In the genomic region with DNA sequence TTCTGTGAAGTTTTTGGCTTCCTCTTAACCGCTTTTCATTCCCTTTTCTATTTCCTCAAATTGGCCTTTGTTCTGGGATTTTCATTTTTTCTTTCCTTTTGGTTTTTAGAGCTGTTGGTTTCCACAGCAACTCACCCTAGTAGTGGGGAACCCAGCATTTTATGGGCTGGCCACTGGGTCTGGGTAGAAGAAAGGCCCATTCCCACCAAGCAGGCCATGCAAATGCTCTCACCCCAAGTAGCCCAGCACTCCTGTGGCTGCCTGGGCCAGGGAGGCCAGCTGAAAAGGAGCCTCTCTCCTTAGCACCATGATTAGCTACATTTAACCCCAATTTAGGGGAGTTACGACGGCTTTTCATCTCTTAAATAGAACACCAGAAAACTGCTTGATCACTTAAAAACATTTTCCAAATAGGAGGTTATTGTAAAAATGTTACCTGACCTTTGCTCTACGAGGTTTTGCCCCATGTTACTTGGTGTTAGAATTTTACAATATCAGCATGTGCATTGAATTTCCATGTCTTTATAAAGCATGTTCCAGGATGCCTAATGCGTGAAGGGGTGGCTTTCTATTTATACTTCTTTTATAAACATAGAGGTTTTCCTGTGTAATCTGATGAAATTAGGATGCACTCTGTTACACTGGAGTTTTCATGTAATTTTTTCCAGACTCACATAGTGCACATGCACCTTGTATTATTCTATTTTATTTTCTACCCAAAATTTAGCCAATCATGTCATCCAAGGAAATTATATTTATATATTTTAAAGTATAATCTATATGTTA, we compare ENCODE assay signal across 14 cellular contexts.
"Had no signal": no experiment of that assay in that cellular context is flagged by ENCODE, and none has a peak within 500 bp of the region (broad histone marks: within the 10 kb centered on the region; RNA-seq: fewer than 3 reads in every experiment).

No MANE protein-coding gene starts in this region.

- ATAC-seq: natural killer cell treated with Interleukin-12 subunit alpha and Interleukin-12 subunit beta and Interleukin-15 and Interleukin-18, amount 100 ng/mL, for 72 hours; stimulated activated naive CD8-positive, alpha-beta T cell treated with anti-CD3 and anti-CD28 coated beads, Interleukin-15, Interleukin-2, amounts not matched to agents 100 U/mL and 50 U/mL, for 24 hours had no signal

- H3K27ac Mint-ChIP-seq: natural killer cell treated with Interleukin-12 subunit alpha and Interleukin-12 subunit beta and Interleukin-15 and Interleukin-18, amount 100 ng/mL, for 72 hours had no signal

- DNase-seq: activated CD4-positive, alpha-beta T cell treated with anti-CD3 and anti-CD28 coated beads for 4 hours; activated CD8-positive, alpha-beta memory T cell treated with anti-CD3 and anti-CD28 coated beads for 24 hours; activated naive CD4-positive, alpha-beta T cell treated with Interleukin-2 at 50 U/mL for 16 hours; central memory CD4-positive, alpha-beta T cell; effector CD8-positive, alpha-beta T cell; stimulated activated CD4-positive, alpha-beta T cell treated with anti-CD3 and anti-CD28 coated beads, Interleukin-4, amount 100 ng/mL, for 1 hour; stimulated activated CD8-positive, alpha-beta memory T cell treated with anti-CD3 and anti-CD28 coated beads, Interleukin-4, amount 100 ng/mL, for 48 hours; stimulated activated naive CD8-positive, alpha-beta T cell treated with anti-CD3 and anti-CD28 coated beads, Interleukin-15, Interleukin-2, amounts not matched to agents 100 U/mL and 50 U/mL, for 24 hours; T-helper 1 cell; WERI-Rb-1 had no signal

- H3K36me3 Mint-ChIP-seq: natural killer cell treated with Interleukin-12 subunit alpha and Interleukin-12 subunit beta and Interleukin-15 and Interleukin-18, amount 100 ng/mL, for 72 hours had no signal

- H3K4me3 Mint-ChIP-seq: natural killer cell treated with Interleukin-12 subunit alpha and Interleukin-12 subunit beta and Interleukin-15 and Interleukin-18, amount 100 ng/mL, for 72 hours had no signal

- H3K36me3 ChIP-seq: WERI-Rb-1 had no signal

- H3K4me3 ChIP-seq: coronary artery, lung had no signal

- H3K9me3 Mint-ChIP-seq: natural killer cell treated with Interleukin-12 subunit alpha and Interleukin-12 subunit beta and Interleukin-15 and Interleukin-18, amount 100 ng/mL, for 72 hours had no signal

- H3K27ac ChIP-seq: coronary artery, epithelial cell of prostate, WERI-Rb-1 had no signal
